Comparison of ENCODE assay signal across 24 cellular contexts in the genomic region with DNA sequence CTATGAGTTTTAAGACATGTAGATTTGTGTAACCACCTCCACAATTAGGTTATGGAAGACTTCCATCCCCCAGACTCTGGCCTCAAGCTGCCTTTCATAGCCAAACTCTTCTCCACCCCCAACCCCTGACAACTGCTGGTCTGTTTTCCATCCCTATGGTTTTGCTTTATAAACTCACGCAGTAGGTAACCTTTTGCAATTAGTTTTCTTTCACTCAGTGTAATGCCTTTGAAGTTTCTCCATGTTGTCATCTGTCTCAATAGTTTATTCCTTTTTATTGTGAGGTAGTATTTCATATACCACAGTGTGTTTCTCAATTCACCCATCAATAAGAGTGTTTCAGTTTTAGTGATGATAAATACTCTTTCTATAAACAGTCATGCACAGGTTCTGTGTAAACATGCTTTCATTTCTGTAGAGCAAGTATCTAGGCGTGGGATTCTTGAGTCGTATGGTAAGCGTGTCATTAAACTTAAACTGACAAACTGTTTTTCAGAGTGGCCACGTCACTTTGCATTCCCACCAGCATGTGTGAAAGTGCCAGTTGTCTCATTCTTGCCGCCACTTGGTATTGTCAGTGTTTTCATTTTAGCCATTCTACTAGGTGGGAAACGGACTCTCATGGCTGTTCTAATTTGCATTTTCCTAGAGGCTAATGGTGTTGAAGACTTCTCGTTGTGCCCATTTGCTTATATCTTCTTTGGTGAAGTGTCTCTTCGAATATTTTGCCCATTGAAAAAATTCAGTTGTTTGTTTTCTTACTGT. TPM values are rescaled to one million over a fixed set of nuclear protein-coding genes. Genes with fewer than 3 reads are reported as not detected.
"Had no signal": no experiment of that assay in that cellular context is flagged by ENCODE, and none has a peak within 500 bp of the region (broad histone marks: within the 10 kb centered on the region; RNA-seq: fewer than 3 reads in every experiment).

No MANE protein-coding gene starts in this region.

- H3K27ac Mint-ChIP-seq: activated naive CD4-positive, alpha-beta T cell treated with anti-CD3 and anti-CD28 coated beads, Interleukin-2, amount 50 U/mL, for 24 hours; effector memory CD8-positive, alpha-beta T cell; nephron progenitor cell had no signal

- H3K4me3 ChIP-seq: adrenal gland, dorsolateral prefrontal cortex, esophagus squamous epithelium, gastrocnemius medialis, pancreas, psoas muscle, right atrium auricular region, stomach, suprapubic skin, tibial nerve had no signal

- H3K4me1 Mint-ChIP-seq: activated naive CD4-positive, alpha-beta T cell treated with anti-CD3 and anti-CD28 coated beads, Interleukin-2, amount 50 U/mL, for 24 hours; central memory CD8-positive, alpha-beta T cell had no signal

- H3K9me3 Mint-ChIP-seq: activated naive CD4-positive, alpha-beta T cell treated with anti-CD3 and anti-CD28 coated beads, Interleukin-2, amount 50 U/mL, for 24 hours; central memory CD8-positive, alpha-beta T cell had no signal

- ATAC-seq: effector memory CD8-positive, alpha-beta T cell; gastrocnemius medialis; left cardiac atrium; pancreas; psoas muscle had no signal

- H3K4me3 Mint-ChIP-seq: activated naive CD4-positive, alpha-beta T cell treated with anti-CD3 and anti-CD28 coated beads, Interleukin-2, amount 50 U/mL, for 24 hours; central memory CD8-positive, alpha-beta T cell; effector memory CD8-positive, alpha-beta T cell; nephron progenitor cell had no signal

- H3K36me3 Mint-ChIP-seq: activated naive CD4-positive, alpha-beta T cell treated with anti-CD3 and anti-CD28 coated beads, Interleukin-2, amount 50 U/mL, for 24 hours had no signal

- DNase-seq: activated CD4-positive, CD25-positive, alpha-beta regulatory T cell treated with anti-CD3 and anti-CD28 coated beads, Interleukin-2, amount 50 U/mL, for 72 hours; activated effector memory CD4-positive, alpha-beta T cell treated with anti-CD3 and anti-CD28 coated beads, Interleukin-2, amount 50 U/mL, for 16 hours; activated T-cell treated with anti-CD3 and anti-CD28 coated beads, Interleukin-2, amount 50 U/mL, for 1 hour; adrenal gland; effector memory CD8-positive, alpha-beta T cell; esophagus squamous epithelium; gastrocnemius medialis; head of caudate nucleus; left cardiac atrium; mesenchymal stem cell; nephron progenitor cell; pancreas; psoas muscle; stimulated activated CD4-positive, alpha-beta T cell treated with anti-CD3 and anti-CD28 coated beads, Interleukin-12 subunit alpha, Interleukin-12 subunit beta, amount 100 ng/mL, for 4 hours; stimulated activated CD4-positive, alpha-beta T cell treated with anti-CD3 and anti-CD28 coated beads, Interleukin-4, amount 100 ng/mL, for 4 hours; stomach; T-helper 1 cell had no signal

RNA-seq across cellular contexts. Expression of a gene that starts 47.3 kb away (rescaled TPM):
- total RNA-seq: myocyte had no signal
